Comparison of ENCODE assay signal across 9 cellular contexts in genomic region chr19:47697863-47698609, GRCh38. TPM values are rescaled to one million over a fixed set of nuclear protein-coding genes. Genes with fewer than 3 reads are reported as not detected.
DNase-seq lines count a peak whose midpoint lies in the region; ATAC-seq, FAIRE-seq and TF ChIP-seq lines count a peak whose summit lies in the region.
"Had no signal": no experiment of that assay in that cellular context is flagged by ENCODE, and none has a peak within 500 bp of the region (broad histone marks: within the 10 kb centered on the region; RNA-seq: fewer than 3 reads in every experiment).

No MANE protein-coding gene starts in this region.

- TF ChIP-seq CTCF in GM13976 (IDR thresholded peaks at IDR 0.05; ENCODE audit: borderline replicate concordance, control extremely low read depth, extremely low read depth, insufficient read depth, missing control alignments), result peak; percentile 98
- TF ChIP-seq CTCF in WTC11 (IDR thresholded peaks at IDR 0.05), result peak; percentile 93
- TF ChIP-seq CTCF in chondrocyte (IDR thresholded peaks at IDR 0.05), result peak; percentile 90
- TF ChIP-seq CTCF in kidney epithelial cell (IDR thresholded peaks at IDR 0.05; ENCODE audit: insufficient read depth, low read length, poor library complexity, severe bottlenecking), result peak; percentile 99

- no peaks in the 10 kb centered on the region for H3K27me3 ChIP-seq in kidney epithelial cell (ENCODE audit: control insufficient read depth, insufficient read depth, low read length)

- peak; percentile 56 for FAIRE-seq in A204.1 (lab: Jason Lieb, UNC)

- peak; percentile 89 for DNase-seq in GM13976 (ENCODE audit: low spot score)
- peak; percentile 70 for DNase-seq in NCI-H2171 treated with DMSO at 0.1 percent for 48 hours (lab: John Stamatoyannopoulos, UW)
- peak; percentile 86 for DNase-seq in WTC11 (ENCODE audit: low spot score)
- DNase-seq in chondrocyte (ENCODE audit: low spot score), result no peak
- DNase-seq in kidney epithelial cell (ENCODE audit: low read depth), result peak; percentile 23
- DNase-seq in stimulated activated CD4-positive, alpha-beta T cell treated with anti-CD3 and anti-CD28 coated beads, Interleukin-12 subunit alpha, Interleukin-12 subunit beta, amount 100 ng/mL, for 24 hours (ENCODE audit: low read depth in 2 of 2), result peak; percentile 39 to 41

- H3K9me3 Mint-ChIP-seq in WTC11 (no peaks in the 10 kb centered on the region), chondrocyte (ENCODE audit: low read depth) (no peaks in the 10 kb centered on the region)
- H3K9me3 Mint-ChIP-seq: stimulated activated naive CD8-positive, alpha-beta T cell treated with anti-CD3 and anti-CD28 coated beads, Interleukin-15, Interleukin-2, amounts not matched to agents 100 ng/mL and 50 ng/mL, for 24 hours had no signal

- H3K36me3 ChIP-seq in kidney epithelial cell (ENCODE audit: control insufficient read depth, insufficient read depth, low read length), result peaks cover 5% of the 10 kb centered on the region

- peaks cover 11% of the 10 kb centered on the region for H3K36me3 Mint-ChIP-seq in WTC11
- H3K36me3 Mint-ChIP-seq in chondrocyte (ENCODE audit: low read depth), result peaks cover 6% of the 10 kb centered on the region

- H3K27ac Mint-ChIP-seq in WTC11, result peak overlapping the region; percentile 91
- H3K27ac Mint-ChIP-seq in chondrocyte (ENCODE audit: unreplicated experiment), result no peak overlapping the region
- H3K27ac Mint-ChIP-seq: stimulated activated naive CD8-positive, alpha-beta T cell treated with anti-CD3 and anti-CD28 coated beads, Interleukin-15, Interleukin-2, amounts not matched to agents 100 ng/mL and 50 ng/mL, for 24 hours had no signal

- H3K4me3 Mint-ChIP-seq in WTC11 (no peak overlapping the region), chondrocyte (ENCODE audit: unreplicated experiment) (no peak overlapping the region)
- H3K4me3 Mint-ChIP-seq: stimulated activated naive CD8-positive, alpha-beta T cell treated with anti-CD3 and anti-CD28 coated beads, Interleukin-15, Interleukin-2, amounts not matched to agents 100 ng/mL and 50 ng/mL, for 24 hours had no signal

- no peak overlapping the region for H3K4me3 ChIP-seq in kidney epithelial cell (ENCODE audit: low read depth, low read length)

- CTCF ChIA-PET in WTC11 (lab: Charles Lee), result interaction anchor here (0.6 to 3.1 kb wide), 29 partner anchors 8 to 278 kb away, joined by 3 to 24 read pairs (median 4); partner anchors contain the start of genes EHD2, KPTN, MEIS3 and NOP53

- in situ Hi-C loops in GM13976 (cut with MboI; ENCODE audit: low sequenced_read_pairs, unreplicated experiment), result no loop called here

- POLR2A ChIA-PET in WTC11 (lab: Charles Lee), result interaction anchor here (0.6 kb wide), 2 partner anchors 90 to 280 kb away, joined by 3 read pairs; no protein-coding TSS in a partner anchor

- H3K27me3 Mint-ChIP-seq in WTC11 (ENCODE audit: low read depth) (no peaks in the 10 kb centered on the region), chondrocyte (ENCODE audit: low read depth) (no peaks in the 10 kb centered on the region)
- H3K27me3 Mint-ChIP-seq: stimulated activated naive CD8-positive, alpha-beta T cell treated with anti-CD3 and anti-CD28 coated beads, Interleukin-15, Interleukin-2, amounts not matched to agents 100 ng/mL and 50 ng/mL, for 24 hours had no signal

- ATAC-seq in WTC11 (peak; percentile 84), HG03045 (IDR thresholded peaks at IDR 0.05; ENCODE audit: unreplicated experiment) (no peak)

- 0 out of 2 replicates have a peak, but pooled peaks cover 2% of the 10 kb centered on the region for H3K4me1 Mint-ChIP-seq in WTC11
- peaks cover 3% of the 10 kb centered on the region for H3K4me1 Mint-ChIP-seq in chondrocyte (ENCODE audit: low read depth)

TF ChIP-seq in WTC11, 78 proteins besides CTCF, POLR2A, EP300 and RAD21 (continues in another document):
- TF ChIP-seq TEAD4 (CRISPR knock-in tag; IDR thresholded peaks at IDR 0.05) (no peak), PREB (CRISPR knock-in tag; IDR thresholded peaks at IDR 0.05; ENCODE audit: borderline replicate concordance) (no peak), PRDM15 (CRISPR knock-in tag; IDR thresholded peaks at IDR 0.05) (no peak), NR2C2 (CRISPR knock-in tag; IDR thresholded peaks at IDR 0.05) (no peak), SP1 (CRISPR knock-in tag; conservative IDR thresholded peaks at IDR 0.05) (peak; percentile 65), ATF1 (CRISPR knock-in tag; IDR thresholded peaks at IDR 0.05) (no peak), ZMAT4 (CRISPR knock-in tag; IDR thresholded peaks at IDR 0.05) (no peak), MXD4 (CRISPR knock-in tag; IDR thresholded peaks at IDR 0.05; ENCODE audit: borderline replicate concordance) (no peak), SMAD3 (CRISPR knock-in tag; IDR thresholded peaks at IDR 0.05; ENCODE audit: borderline replicate concordance) (peak; percentile 81), FOXJ3 (CRISPR knock-in tag; IDR thresholded peaks at IDR 0.05; ENCODE audit: borderline replicate concordance) (no peak), ERG (CRISPR knock-in tag; IDR thresholded peaks at IDR 0.05) (no peak), IRF1 (CRISPR knock-in tag; IDR thresholded peaks at IDR 0.05) (no peak), E2F5 (CRISPR knock-in tag; IDR thresholded peaks at IDR 0.05) (no peak), OVOL2 (CRISPR knock-in tag; IDR thresholded peaks at IDR 0.05; ENCODE audit: borderline replicate concordance) (no peak)

RNA-seq across cellular contexts. Expression of gene EHD2, which starts 15.2 kb away (rescaled TPM):
- total RNA-seq in WTC11 (2021) (11.8 to 15.5 TPM (median 15.4 TPM) in 3 replicates), chondrocyte (304 to 497 TPM (median 493 TPM) in 3 replicates), kidney epithelial cell (32.5 and 37.4 TPM in 2 replicates)

RNA-seq across cellular contexts. Expression of gene NOP53, which starts 47.3 kb away (rescaled TPM):
- 289 to 315 TPM (median 310 TPM) in 3 replicates for total RNA-seq in WTC11 (2021)
- 91.7 to 122 TPM (median 108 TPM) in 3 replicates for total RNA-seq in chondrocyte
- 358 and 380 TPM in 2 replicates for total RNA-seq in kidney epithelial cell
